ENCODE assay signal across 11 cellular contexts in genomic region chrX:133549319-133549933, GRCh38.
"Had no signal": no experiment of that assay in that cellular context is flagged by ENCODE, and none has a peak within 500 bp of the region (broad histone marks: within the 10 kb centered on the region; RNA-seq: fewer than 3 reads in every experiment).

No MANE protein-coding gene starts in this region.

- H3K9ac ChIP-seq: GM23248 had no signal

- H3K27ac ChIP-seq: GM23248 had no signal

- H3K4me3 ChIP-seq: GM23248, GM23338, HAP-1 had no signal

- H2AFZ ChIP-seq: GM23248, GM23338 had no signal

- H3K4me1 Mint-ChIP-seq: GM23338 had no signal

- FAIRE-seq: H1, H54 had no signal

- ATAC-seq: GM23338, HCT116 had no signal

- DNase-seq: GM23248, GOT3, H7, H9, HCEC 1CT, HFFc6 had no signal

- H3K27ac Mint-ChIP-seq: GM23338, H9, HFFc6 had no signal

- H3K4me2 ChIP-seq: GM23338 had no signal

- H3K4me3 Mint-ChIP-seq: GM23338, H9, HFFc6 had no signal
